ENCODE assay signal across 14 cellular contexts in genomic region chr17:62572488-62573469, GRCh38. TPM values are rescaled to one million over a fixed set of nuclear protein-coding genes. Genes with fewer than 3 reads are reported as not detected.
DNase-seq lines count a peak whose midpoint lies in the region; ATAC-seq and TF ChIP-seq lines count a peak whose summit lies in the region.
"Had no signal": no experiment of that assay in that cellular context is flagged by ENCODE, and none has a peak within 500 bp of the region (broad histone marks: within the 10 kb centered on the region; RNA-seq: fewer than 3 reads in every experiment).

No MANE protein-coding gene starts in this region.

- ATAC-seq in heart left ventricle (peak in 1 of 4 donors; percentile 80), Right ventricle myocardium superior (ENCODE audit: poor library complexity) (no peak), upper lobe of right lung (no peak), HG02763 (IDR thresholded peaks at IDR 0.05; ENCODE audit: unreplicated experiment) (no peak)

- no peak overlapping the region for H3K4ac ChIP-seq in mesenchymal stem cell (ENCODE audit: low read depth in 1 of 2, low read length in 2 of 2)

- peaks cover 0 to 64% (median 55%) of the 10 kb centered on the region in 9 donors for H3K36me3 ChIP-seq in heart left ventricle
- H3K36me3 ChIP-seq in mesenchymal stem cell (ENCODE audit: control insufficient read depth in 1 of 2, insufficient read depth in 2 of 2, low read depth in 1 of 2, low read length in 2 of 2): peaks cover 9 to 61% of the 10 kb centered on the region in 2 experiments
- H3K36me3 ChIP-seq in upper lobe of right lung: peaks cover 62% of the 10 kb centered on the region

- no peak overlapping the region for H2BK15ac ChIP-seq in mesenchymal stem cell (ENCODE audit: low read depth, poor library complexity, severe bottlenecking)

- no peak for TF ChIP-seq POLR2A in heart left ventricle (IDR thresholded peaks at IDR 0.05)

- WGBS in heart left ventricle, 4 donors: 56 to 68% (median 62%) methylated on average over 13 of the region's 13 CpGs
- 95% methylated on average over 8 of the region's 13 CpGs for WGBS in mesenchymal stem cell

- H3K23ac ChIP-seq in mesenchymal stem cell (ENCODE audit: low read length in 2 of 2): no peak overlapping the region

- intact Hi-C loops in heart left ventricle (cut with DNase I) (no loop called here), Right ventricle myocardium superior (cut with DNase I) (no loop called here), upper lobe of right lung (cut with DNase I) (no loop called here)

- no peak overlapping the region for H3K4me2 ChIP-seq in mesenchymal stem cell (ENCODE audit: low read length, poor library complexity, severe bottlenecking)
- H3K4me2 ChIP-seq: KMS-11 had no signal

- H2BK12ac ChIP-seq in mesenchymal stem cell (ENCODE audit: low read length in 2 of 2): no peak overlapping the region

- H3K27me3 ChIP-seq in heart left ventricle (no peaks in the 10 kb centered on the region), mesenchymal stem cell (ENCODE audit: control insufficient read depth in 1 of 2, insufficient read depth in 1 of 2, low read length in 2 of 2) (no peaks in the 10 kb centered on the region), upper lobe of right lung (no peaks in the 10 kb centered on the region)
- H3K27me3 ChIP-seq: vagina had no signal

- in situ Hi-C loops in astrocyte of the spinal cord (cut with HindIII; ENCODE audit: low sequenced_read_pairs): no loop called here

- no peak overlapping the region for H4K8ac ChIP-seq in mesenchymal stem cell (ENCODE audit: low read length)

- H3K18ac ChIP-seq in mesenchymal stem cell (ENCODE audit: low read depth in 1 of 2, low read length in 2 of 2): no peak overlapping the region

- H3K9me3 ChIP-seq in heart left ventricle: no peaks in the 10 kb centered on the region
- H3K9me3 ChIP-seq in mesenchymal stem cell (ENCODE audit: control insufficient read depth, low read length): no peaks in the 10 kb centered on the region
- no peaks in the 10 kb centered on the region for H3K9me3 ChIP-seq in upper lobe of right lung
- H3K9me3 ChIP-seq: vagina had no signal

- no peak overlapping the region for H2BK120ac ChIP-seq in mesenchymal stem cell (ENCODE audit: low read depth, low read length)

- H3K27ac ChIP-seq in heart left ventricle: peak overlapping the region in 10 of 12 donors; percentile 3 to 85 (median 52)
- peak overlapping the region; percentile 17 for H3K27ac ChIP-seq in mesenchymal stem cell (ENCODE audit: low read length, poor library complexity, severe bottlenecking)
- H3K27ac ChIP-seq in upper lobe of right lung: peak overlapping the region; percentile 25
- H3K27ac ChIP-seq: KMS-11, vagina had no signal

- H4K91ac ChIP-seq in mesenchymal stem cell (ENCODE audit: low read length): no peak overlapping the region

- TF ChIP-seq CTCF in heart left ventricle (IDR thresholded peaks at IDR 0.05): no peak
- no peak for TF ChIP-seq CTCF in astrocyte of the spinal cord (IDR thresholded peaks at IDR 0.05; ENCODE audit: low read depth, low read length)
- TF ChIP-seq CTCF in upper lobe of right lung (IDR thresholded peaks at IDR 0.05): no peak

- peaks cover 8% of the 10 kb centered on the region for H3K79me1 ChIP-seq in mesenchymal stem cell (replicated peaks; ENCODE audit: low read length, poor library complexity, severe bottlenecking)

- H3K14ac ChIP-seq in mesenchymal stem cell (ENCODE audit: low read length in 2 of 2): no peak overlapping the region

- no peak overlapping the region for H2BK5ac ChIP-seq in mesenchymal stem cell (ENCODE audit: low read depth, low read length, poor library complexity, severe bottlenecking)

- H3K4me1 ChIP-seq in heart left ventricle (peaks cover 0 to 18% (median 5%) of the 10 kb centered on the region in 12 donors), mesenchymal stem cell (ENCODE audit: control insufficient read depth, insufficient read depth, low read depth, low read length) (no peaks in the 10 kb centered on the region), upper lobe of right lung (no peaks in the 10 kb centered on the region)
- H3K4me1 ChIP-seq: vagina had no signal

- no peak overlapping the region for H2AK5ac ChIP-seq in mesenchymal stem cell (ENCODE audit: low read length, severe bottlenecking)

- DNase-seq in heart left ventricle (no peak), Right ventricle myocardium superior (no peak), astrocyte of the spinal cord (ENCODE audit: low read depth, low spot score) (peak; percentile 78), mesenchymal stem cell (no peak), upper lobe of right lung (no peak), anterior cingulate cortex (lab: John Stamatoyannopoulos, UW) (no peak), NCI-H2196 treated with DMSO at 0.1 percent for 48 hours (lab: John Stamatoyannopoulos, UW; ENCODE audit: unreplicated experiment) (no peak)
- DNase-seq: activated CD4-positive, alpha-beta T cell treated with anti-CD3 and anti-CD28 coated beads, Interleukin-2, amount 50 U/mL, for 1 hour; amniotic stem cell; erythroblast; NCI-H2227 treated with DMSO at 0.1 percent for 48 hours had no signal

- H3K9ac ChIP-seq in mesenchymal stem cell (ENCODE audit: low read length): peak overlapping the region; percentile 48
- H3K9ac ChIP-seq: KMS-11 had no signal

- H3K4me3 ChIP-seq in heart left ventricle: peak overlapping the region in 1 of 12 donors; percentile 11
- H3K4me3 ChIP-seq in astrocyte of the spinal cord (ENCODE audit: low read depth, low read length): no peak overlapping the region
- H3K4me3 ChIP-seq in mesenchymal stem cell (ENCODE audit: insufficient read depth in 1 of 2, low read depth in 1 of 2, low read length in 2 of 2): no peak overlapping the region
- H3K4me3 ChIP-seq in upper lobe of right lung: no peak overlapping the region
- H3K4me3 ChIP-seq: vagina had no signal

- H2AFZ ChIP-seq in mesenchymal stem cell (ENCODE audit: low read depth, low read length): no peak overlapping the region

RNA-seq across cellular contexts. Expression of gene MRC2, which starts 54.7 kb away (rescaled TPM):
- 10 to 100 TPM; 13.4 to 50.8 (median 23.3) TPM for total RNA-seq in heart left ventricle
- 10 to 100 TPM; 13.1 to 15.0 TPM for polyA plus RNA-seq in heart left ventricle
- 23.0 TPM for total RNA-seq in Right ventricle myocardium superior
- polyA plus RNA-seq in mesenchymal stem cell (2013, experiment 1 of 2): 173 TPM
- polyA plus RNA-seq in mesenchymal stem cell (2013, experiment 2 of 2): 168 TPM
- 127 TPM for total RNA-seq in upper lobe of right lung
